15 cellular contexts compared by ENCODE assay signal in the genomic region with DNA sequence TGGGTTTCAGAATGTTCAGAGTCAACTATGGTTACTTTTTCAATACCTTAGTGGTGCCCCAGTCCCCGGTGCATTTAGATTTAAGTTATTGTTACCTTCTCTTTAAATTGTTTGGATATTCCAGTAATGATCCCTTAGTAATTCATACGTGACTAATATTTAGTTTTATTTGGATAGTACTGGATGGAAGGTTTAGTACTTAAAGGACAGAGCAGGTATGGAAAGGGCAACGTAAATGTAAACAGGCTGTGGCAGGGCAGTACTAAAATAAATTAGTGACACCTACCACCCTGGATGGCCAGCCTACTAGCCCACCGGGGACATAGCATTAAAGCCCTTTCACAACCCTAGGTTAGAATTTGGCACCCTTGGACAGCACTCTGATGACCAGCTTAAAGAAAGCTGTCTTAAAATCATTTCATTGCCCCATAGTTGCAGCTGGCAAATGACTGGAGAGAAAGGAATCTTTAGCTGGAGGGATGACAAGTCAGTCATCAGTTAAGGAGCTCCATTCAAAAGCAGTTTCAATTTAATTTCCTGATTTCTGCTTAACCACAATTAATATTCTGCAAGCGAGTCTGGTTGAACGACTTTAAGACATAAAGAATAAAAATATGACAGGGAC. TPM values are rescaled to one million over a fixed set of nuclear protein-coding genes. Genes with fewer than 3 reads are reported as not detected.
DNase-seq lines count a peak whose midpoint lies in the region; ATAC-seq, FAIRE-seq and TF ChIP-seq lines count a peak whose summit lies in the region.
"Had no signal": no experiment of that assay in that cellular context is flagged by ENCODE, and none has a peak within 500 bp of the region (broad histone marks: within the 10 kb centered on the region; RNA-seq: fewer than 3 reads in every experiment).

No MANE protein-coding gene starts in this region.

- TF ChIP-seq CTCF in AG10803 (conservative IDR thresholded peaks at IDR 0.05; ENCODE audit: low read length) (no peak), choroid plexus epithelial cell (conservative IDR thresholded peaks at IDR 0.05; ENCODE audit: low read depth, low read length) (no peak), kidney (IDR thresholded peaks at IDR 0.05; ENCODE audit: borderline replicate concordance, extremely low read depth, insufficient read depth) (no peak)

- no peak for FAIRE-seq in kidney (lab: Jason Lieb, UNC)

- no peak for ATAC-seq in GM18517 (IDR thresholded peaks at IDR 0.05; ENCODE audit: unreplicated experiment)
- ATAC-seq: activated naive CD4-positive, alpha-beta T cell treated with anti-CD3 and anti-CD28 coated beads, Interleukin-2, amount 50 U/mL, for 72 hours had no signal

- H3K4me1 ChIP-seq in mesodermal cell (ENCODE audit: control insufficient read depth, insufficient read depth, low read length, poor library complexity, severe bottlenecking) (peaks cover 3% of the 10 kb centered on the region), kidney (ENCODE audit: control insufficient read depth in 1 of 2, insufficient read depth in 1 of 2, low read depth in 1 of 2, low read length in 2 of 2) (no peaks in the 10 kb centered on the region)
- H3K4me1 ChIP-seq: Peyer's patch had no signal

- H3K9me3 ChIP-seq in mesodermal cell (ENCODE audit: control insufficient read depth, low read length) (no peaks in the 10 kb centered on the region), kidney (ENCODE audit: control insufficient read depth in 1 of 2, low read length in 2 of 2) (no peaks in the 10 kb centered on the region)
- H3K9me3 ChIP-seq: Peyer's patch had no signal

- peaks cover 3% of the 10 kb centered on the region for H3K36me3 ChIP-seq in mesodermal cell (ENCODE audit: control insufficient read depth, insufficient read depth, low read length)
- no peaks in the 10 kb centered on the region for H3K36me3 ChIP-seq in kidney (ENCODE audit: control insufficient read depth in 1 of 2, insufficient read depth in 2 of 2, low read length in 2 of 2)
- H3K36me3 ChIP-seq: BLaER1 treated with 17β-estradiol and CSF1 and Interleukin-3, amounts not matched to agents 10 nM and 100 nM; Peyer's patch had no signal

- H3K9ac ChIP-seq in kidney (ENCODE audit: low read length in 2 of 2): no peak overlapping the region
- H3K9ac ChIP-seq: BLaER1 treated with 17β-estradiol and CSF1 and Interleukin-3, amounts not matched to agents 10 nM and 100 nM had no signal

- peak overlapping the region; percentile 15 for H3K4me3 ChIP-seq in AG10803 (ENCODE audit: low read length)
- H3K4me3 ChIP-seq in choroid plexus epithelial cell (ENCODE audit: low read depth, low read length): no peak overlapping the region
- no peak overlapping the region for H3K4me3 ChIP-seq in mesodermal cell (ENCODE audit: extremely low read depth, insufficient read depth, low read length, poor library complexity, severe bottlenecking)
- no peak overlapping the region for H3K4me3 ChIP-seq in kidney (ENCODE audit: low read length in 2 of 2)
- H3K4me3 ChIP-seq: BLaER1 treated with 17β-estradiol and CSF1 and Interleukin-3, amounts not matched to agents 10 nM and 100 nM; Peyer's patch had no signal

- peak; percentile 79 for DNase-seq in AG10803 (ENCODE audit: low read depth)
- DNase-seq in MV-4-11 (lab: John Stamatoyannopoulos, UW): peak; percentile 2
- DNase-seq in choroid plexus epithelial cell (ENCODE audit: low read depth): peak; percentile 69
- no peak for DNase-seq in kidney
- no peak for DNase-seq in activated CD8-positive, alpha-beta memory T cell treated with anti-CD3 and anti-CD28 coated beads for 24 hours
- DNase-seq in midbrain (lab: John Stamatoyannopoulos, UW): no peak
- DNase-seq: effector CD8-positive, alpha-beta T cell; Peyer's patch; stimulated activated CD4-positive, alpha-beta T cell treated with anti-CD3 and anti-CD28 coated beads, Interleukin-4, amount 100 ng/mL, for 4 hours; stimulated activated naive CD4-positive, alpha-beta T cell treated with Interleukin-2 at 50 U/mL for 16 hours had no signal

- intact Hi-C loops in kidney (cut with DNase I): no loop called here

- H3K27ac ChIP-seq in mesodermal cell (ENCODE audit: low read depth, low read length, severe bottlenecking) (peak overlapping the region; percentile 89), kidney (ENCODE audit: low read depth in 2 of 2, low read length in 2 of 2) (no peak overlapping the region)
- H3K27ac ChIP-seq: BLaER1 treated with 17β-estradiol and CSF1 and Interleukin-3, amounts not matched to agents 10 nM and 100 nM; Peyer's patch had no signal

- 100% methylated on average over 1 of the region's 6 CpGs; no CpG with 5 or more reads in 1 of the 2 experiments for WGBS in mesodermal cell (ENCODE audit: insufficient coverage in 2 of 2), 2 experiments

RNA-seq across cellular contexts. Expression of a gene that starts 16.4 kb away (rescaled TPM):
- 51.0 TPM for polyA plus RNA-seq in mesodermal cell (2013, experiment 1 of 2)
- 38.0 TPM for polyA plus RNA-seq in mesodermal cell (2013, experiment 2 of 2)
- 2.4 TPM for total RNA-seq in kidney
- polyA plus RNA-seq in kidney (ENCODE audit: insufficient read depth, low read depth, low replicate concordance): 1.1 TPM
- total RNA-seq: activated naive CD4-positive, alpha-beta T cell treated with anti-CD3 and anti-CD28 coated beads, Interleukin-2, amount 50 U/mL, for 72 hours; G401 had no signal

RNA-seq across cellular contexts. Expression of a gene that starts 39.0 kb away (rescaled TPM):
- polyA plus RNA-seq in mesodermal cell (2013, experiment 1 of 2): 0.70 TPM
- 1.1 TPM for polyA plus RNA-seq in mesodermal cell (2013, experiment 2 of 2)
- 1.1 TPM for total RNA-seq in kidney
- 0.26 TPM for polyA plus RNA-seq in kidney (ENCODE audit: insufficient read depth, low read depth, low replicate concordance)
- total RNA-seq: G401 had no signal

Comparison
In these comparisons a context has a peak if more than half of its experiments do, and no peak if none do; other contexts are left out.
1. DNase-seq: peak in AG10803 (single experiment), MV-4-11 (single experiment) and choroid plexus epithelial cell (single experiment); none in kidney (single experiment), activated CD8-positive, alpha-beta memory T cell treated with anti-CD3 and anti-CD28 coated beads for 24 hours (single experiment) and midbrain (single experiment).